In the genomic region with DNA sequence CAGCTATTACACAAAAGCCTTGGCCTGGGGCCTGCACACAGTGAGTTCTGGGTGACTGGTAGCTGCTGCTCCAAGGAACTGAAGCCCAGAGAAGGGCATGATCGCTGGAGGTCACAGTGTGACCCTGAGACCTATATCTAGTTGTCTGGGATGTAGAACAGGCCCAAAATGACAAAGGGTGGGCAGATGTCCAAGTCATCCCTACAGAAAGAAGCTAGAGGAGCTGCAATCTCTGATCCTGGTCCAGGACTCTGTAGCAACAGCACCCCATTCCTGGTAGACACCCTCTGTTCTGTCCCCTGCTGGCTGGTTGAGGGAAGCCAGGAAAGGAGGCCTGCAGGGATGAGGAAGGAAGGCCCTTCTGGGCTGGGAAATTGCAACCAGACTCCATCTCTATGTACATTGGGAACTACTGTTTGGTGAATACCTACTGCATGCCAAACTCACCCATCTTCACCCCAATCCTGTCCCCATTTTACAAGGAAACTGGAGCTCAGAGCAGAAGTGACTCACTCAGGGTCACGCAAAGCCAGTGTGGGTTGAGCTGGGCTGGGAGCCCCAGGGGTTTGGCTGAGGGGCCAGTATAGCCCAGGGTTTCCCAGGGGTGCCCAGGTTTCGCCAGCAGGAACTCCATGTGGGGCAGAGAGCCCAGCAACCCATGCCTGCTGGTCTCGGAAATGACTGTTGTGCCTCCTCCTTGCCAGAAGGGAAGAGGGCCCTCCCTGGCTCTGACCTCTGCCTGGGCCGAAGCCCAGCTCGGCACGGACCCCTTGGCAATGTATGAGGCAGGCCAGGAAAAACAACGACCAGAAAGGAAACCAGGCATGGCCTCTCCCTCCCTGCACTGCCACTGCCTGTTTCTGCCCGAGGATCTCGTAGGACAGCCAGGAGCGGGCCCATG, we compare ENCODE assay signal across 8 cellular contexts. TPM values are rescaled to one million over a fixed set of nuclear protein-coding genes. Genes with fewer than 3 reads are reported as not detected.
A peak's percentile ranks its signal among the peaks of the same experiment; 100 is the strongest.
DNase-seq lines count a peak whose midpoint lies in the region; ATAC-seq and TF ChIP-seq lines count a peak whose summit lies in the region.

No MANE protein-coding gene starts in this region.

- no peaks in the 10 kb centered on the region for H3K27me3 Mint-ChIP-seq in activated T-cell treated with anti-CD3 and anti-CD28 coated beads, Interleukin-2, amount 50 U/mL, for 72 hours (ENCODE audit: low read depth)

- no peak for ATAC-seq in foreskin keratinocyte
- ATAC-seq in activated T-cell treated with anti-CD3 and anti-CD28 coated beads, Interleukin-2, amount 50 U/mL, for 72 hours (replicated peaks in 1 of 2) = no peak

- H3K4me3 ChIP-seq in WERI-Rb-1 (ENCODE audit: low read depth, low read length) (no peak overlapping the region), rectal smooth muscle tissue (ENCODE audit: low read length) (no peak overlapping the region), Karpas-422 (ENCODE audit: low read length) (no peak overlapping the region)

- H4K20me1 ChIP-seq in Karpas-422 (ENCODE audit: insufficient read depth, low read depth, low read length) = peaks cover 6% of the 10 kb centered on the region; the same call in 1 of the 2 replicates

- H2AFZ ChIP-seq in Karpas-422 (ENCODE audit: low read length) = no peak overlapping the region

- H3K36me3 Mint-ChIP-seq in activated T-cell treated with anti-CD3 and anti-CD28 coated beads, Interleukin-2, amount 50 U/mL, for 72 hours (ENCODE audit: insufficient read depth in 2 of 2) = no peaks in the 10 kb centered on the region

- H3K27ac ChIP-seq in WERI-Rb-1 = no peak overlapping the region
- H3K27ac ChIP-seq in foreskin keratinocyte = no peak overlapping the region
- H3K27ac ChIP-seq in rectal smooth muscle tissue (ENCODE audit: low read depth, low read length) = peak overlapping the region; percentile 88
- H3K27ac ChIP-seq in Karpas-422 (ENCODE audit: low read length) = no peak overlapping the region

- no peak overlapping the region for H3K4me2 ChIP-seq in Karpas-422 (ENCODE audit: low read depth, low read length, poor library complexity, severe bottlenecking)

- H3K27me3 ChIP-seq in WERI-Rb-1 (ENCODE audit: insufficient read depth, low read depth, severe bottlenecking) (no peaks in the 10 kb centered on the region), foreskin keratinocyte (no peaks in the 10 kb centered on the region), rectal smooth muscle tissue (ENCODE audit: control insufficient read depth, insufficient read depth, low read length) (no peaks in the 10 kb centered on the region), Karpas-422 (ENCODE audit: low read length) (no peaks in the 10 kb centered on the region)

- H3K36me3 ChIP-seq in WERI-Rb-1 = peaks cover 32% of the 10 kb centered on the region
- peaks cover 18% of the 10 kb centered on the region for H3K36me3 ChIP-seq in rectal smooth muscle tissue (ENCODE audit: control insufficient read depth, insufficient read depth, low read length)
- peaks cover 46% of the 10 kb centered on the region for H3K36me3 ChIP-seq in Karpas-422 (ENCODE audit: insufficient read depth, low read length)

- no peaks in the 10 kb centered on the region for H3K9me3 Mint-ChIP-seq in activated T-cell treated with anti-CD3 and anti-CD28 coated beads, Interleukin-2, amount 50 U/mL, for 72 hours

- H3K4me3 Mint-ChIP-seq in activated T-cell treated with anti-CD3 and anti-CD28 coated beads, Interleukin-2, amount 50 U/mL, for 72 hours = no peak overlapping the region

- no peak overlapping the region for H3K27ac Mint-ChIP-seq in activated T-cell treated with anti-CD3 and anti-CD28 coated beads, Interleukin-2, amount 50 U/mL, for 72 hours

- peak; percentile 21; the same call in 1 of the 2 replicates for TF ChIP-seq CTCF in WERI-Rb-1 (IDR thresholded peaks at IDR 0.05; ENCODE audit: low read depth, low read length)
- TF ChIP-seq CTCF in foreskin keratinocyte (conservative IDR thresholded peaks at IDR 0.05) = peak; percentile 46

- H3K9me3 ChIP-seq in WERI-Rb-1 (ENCODE audit: severe bottlenecking) (no peaks in the 10 kb centered on the region), Karpas-422 (ENCODE audit: low read length) (no peaks in the 10 kb centered on the region)

- peaks cover 22% of the 10 kb centered on the region for H3K4me1 Mint-ChIP-seq in activated T-cell treated with anti-CD3 and anti-CD28 coated beads, Interleukin-2, amount 50 U/mL, for 72 hours (ENCODE audit: low read depth)

- H3K4me1 ChIP-seq in foreskin keratinocyte (peaks cover 10% of the 10 kb centered on the region), rectal smooth muscle tissue (ENCODE audit: control insufficient read depth, insufficient read depth, low read length) (peaks cover 56% of the 10 kb centered on the region), Karpas-422 (ENCODE audit: low read length) (peaks cover 19% of the 10 kb centered on the region)

- DNase-seq in EH (ENCODE audit: low read depth) (peak; percentile 68), WERI-Rb-1 (no peak), foreskin keratinocyte (no peak), epidermal melanocyte (ENCODE audit: insufficient read length, low spot score) (no peak), Karpas-422 (no peak), HuH-7.5 (ENCODE audit: low spot score) (no peak)
- DNase-seq in activated T-cell treated with anti-CD3 and anti-CD28 coated beads, Interleukin-2, amount 50 U/mL, for 72 hours = no peak

- H3K9me2 ChIP-seq in Karpas-422 (replicated peaks; ENCODE audit: insufficient read depth, low read length) = no peaks in the 10 kb centered on the region

- H3K79me2 ChIP-seq in Karpas-422 (ENCODE audit: low read length) = peaks cover 62% of the 10 kb centered on the region

- H3K9ac ChIP-seq in rectal smooth muscle tissue (ENCODE audit: low read length) (no peak overlapping the region), Karpas-422 (ENCODE audit: low read length) (no peak overlapping the region)

RNA-seq across cellular contexts. Expression of a gene that starts 44.9 kb away (rescaled TPM):
- total RNA-seq in foreskin keratinocyte = 0.10 TPM in 1 of 2 replicates, not detected in the other
- polyA plus RNA-seq in foreskin keratinocyte = 0.09 TPM in 1 of 2 replicates, not detected in the other
- total RNA-seq in activated T-cell treated with anti-CD3 and anti-CD28 coated beads, Interleukin-2, amount 50 U/mL, for 72 hours = not detected
- total RNA-seq in Karpas-422 (2014; rRNA removed; shearing (Covaris generic); ENCODE audit: low replicate concordance) = 0.69 TPM in 1 of 2 replicates, not detected in the other

RNA-seq across cellular contexts. Expression of a gene that starts 57.5 kb away (rescaled TPM):
- 21.3 and 22.6 TPM in 2 replicates for total RNA-seq in foreskin keratinocyte
- 14.4 and 17.0 TPM in 2 replicates for polyA plus RNA-seq in foreskin keratinocyte
- total RNA-seq in activated T-cell treated with anti-CD3 and anti-CD28 coated beads, Interleukin-2, amount 50 U/mL, for 72 hours = 10 to 100 TPM; 30.2 to 35.9 TPM
- 15.4 and 16.3 TPM in 2 replicates for total RNA-seq in Karpas-422 (2014; rRNA removed; shearing (Covaris generic); ENCODE audit: low replicate concordance)
